ENCODE assay signal across 7 cellular contexts in the genomic region with DNA sequence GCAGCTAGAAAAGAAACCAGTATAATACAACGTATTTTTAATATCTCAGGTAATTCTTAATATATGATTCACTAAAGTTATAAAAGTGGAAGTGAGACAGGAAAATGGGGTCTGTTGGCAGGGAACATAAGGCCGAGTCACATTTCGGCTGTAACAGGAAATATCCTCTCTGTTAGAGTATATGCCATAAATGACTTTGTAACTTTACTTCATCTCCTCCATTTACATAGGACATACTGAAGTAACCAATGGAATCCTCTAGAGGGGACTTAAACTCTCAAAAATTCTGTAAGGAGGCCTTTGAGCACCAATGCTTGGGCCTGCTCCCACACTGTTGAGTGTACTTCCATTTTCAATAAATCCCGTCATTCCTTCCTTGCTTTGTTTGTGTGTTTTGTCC.
DNase-seq lines count a peak whose midpoint lies in the region; ATAC-seq, FAIRE-seq and TF ChIP-seq lines count a peak whose summit lies in the region.

No MANE protein-coding gene starts in this region.

- DNase-seq in WTC11 (ENCODE audit: low spot score): no peak
- no peak for DNase-seq in naive thymus-derived CD4-positive, alpha-beta T cell
- DNase-seq in H54 (ENCODE audit: insufficient read length, low spot score): no peak
- no peak for DNase-seq in cerebellar cortex (ENCODE audit: low spot score)

- peaks cover 8% of the 10 kb centered on the region for H3K4me1 Mint-ChIP-seq in WTC11
- peaks cover 14 to 61% (median 51%) of the 10 kb centered on the region in 7 donors for H3K4me1 Mint-ChIP-seq in naive thymus-derived CD4-positive, alpha-beta T cell

- POLR2A ChIA-PET in WTC11 (lab: Charles Lee): no interaction called here
- POLR2A ChIA-PET in naive thymus-derived CD4-positive, alpha-beta T cell (lab: Charles Lee): no interaction called here

- no peak overlapping the region for H3K4me3 ChIP-seq in naive thymus-derived CD4-positive, alpha-beta T cell (ENCODE audit: low read length)

- no peak for TF ChIP-seq POLR2A in H54 (IDR thresholded peaks at IDR 0.05; ENCODE audit: low read depth, low read length)

- no peak overlapping the region for H3K27ac ChIP-seq in naive thymus-derived CD4-positive, alpha-beta T cell (ENCODE audit: low read depth, low read length)

- no peaks in the 10 kb centered on the region for H3K9me3 ChIP-seq in naive thymus-derived CD4-positive, alpha-beta T cell (ENCODE audit: control insufficient read depth in 2 of 3, low read length in 3 of 3)

- ATAC-seq in GM19351 (IDR thresholded peaks at IDR 0.05; ENCODE audit: unreplicated experiment) (peak; percentile 62), HG03095 (IDR thresholded peaks at IDR 0.05; ENCODE audit: unreplicated experiment) (peak; percentile 52), WTC11 (peak; percentile 71), HG03442 (IDR thresholded peaks at IDR 0.05; ENCODE audit: unreplicated experiment) (no peak)
- peak; percentile 26 for ATAC-seq in naive thymus-derived CD4-positive, alpha-beta T cell

- no peaks in the 10 kb centered on the region for H3K27me3 Mint-ChIP-seq in WTC11 (ENCODE audit: low read depth)
- no peaks in the 10 kb centered on the region for H3K27me3 Mint-ChIP-seq in naive thymus-derived CD4-positive, alpha-beta T cell

- H3K4me3 Mint-ChIP-seq in WTC11: no peak overlapping the region
- H3K4me3 Mint-ChIP-seq in naive thymus-derived CD4-positive, alpha-beta T cell: no peak overlapping the region

- H3K27me3 ChIP-seq in naive thymus-derived CD4-positive, alpha-beta T cell (ENCODE audit: control insufficient read depth in 2 of 2, insufficient read depth in 2 of 2, low read length in 2 of 2): no peaks in the 10 kb centered on the region

- H3K36me3 ChIP-seq in naive thymus-derived CD4-positive, alpha-beta T cell (ENCODE audit: control insufficient read depth in 2 of 3, insufficient read depth in 3 of 3, low read length in 3 of 3): no peaks in the 10 kb centered on the region

- FAIRE-seq in H54 (lab: Jason Lieb, UNC): no peak

- no peak overlapping the region for H3K27ac Mint-ChIP-seq in WTC11
- H3K27ac Mint-ChIP-seq in naive thymus-derived CD4-positive, alpha-beta T cell: no peak overlapping the region

- peaks cover 9% of the 10 kb centered on the region; the same call in 1 of the 2 replicates for H3K9me3 Mint-ChIP-seq in WTC11
- peaks cover 0 to 5% (median 0%) of the 10 kb centered on the region in 11 donors for H3K9me3 Mint-ChIP-seq in naive thymus-derived CD4-positive, alpha-beta T cell

- CTCF ChIA-PET in WTC11 (lab: Charles Lee): no interaction called here
- CTCF ChIA-PET in naive thymus-derived CD4-positive, alpha-beta T cell (lab: Charles Lee): no interaction called here

- no peaks in the 10 kb centered on the region for H3K4me1 ChIP-seq in naive thymus-derived CD4-positive, alpha-beta T cell (ENCODE audit: control insufficient read depth in 2 of 2, insufficient read depth in 2 of 2, low read length in 2 of 2)

- intact Hi-C loops in naive thymus-derived CD4-positive, alpha-beta T cell (cut with micrococcal nuclease): loop anchor here in 1 of 2 donors (2.0 kb wide), 1 partner anchor 69 kb away; no protein-coding TSS in a partner anchor

- no peak for TF ChIP-seq CTCF in WTC11 (IDR thresholded peaks at IDR 0.05)

- peaks cover 8% of the 10 kb centered on the region; the same call in 1 of the 2 replicates for H3K36me3 Mint-ChIP-seq in WTC11
- H3K36me3 Mint-ChIP-seq in naive thymus-derived CD4-positive, alpha-beta T cell: peaks cover 0 to 49% (median 27%) of the 10 kb centered on the region in 5 donors

TF ChIP-seq in WTC11, 78 proteins besides CTCF, POLR2A, EP300 and RAD21 (continues in another document):
- TF ChIP-seq ZNF512 (CRISPR knock-in tag; IDR thresholded peaks at IDR 0.05; ENCODE audit: borderline replicate concordance): no peak
- no peak for TF ChIP-seq ATF6 (CRISPR knock-in tag; IDR thresholded peaks at IDR 0.05)
- no peak for TF ChIP-seq E2F5 (CRISPR knock-in tag; IDR thresholded peaks at IDR 0.05)
- no peak for TF ChIP-seq ARID4B (CRISPR knock-in tag; IDR thresholded peaks at IDR 0.05; ENCODE audit: borderline replicate concordance)
- no peak for TF ChIP-seq ESRRA (CRISPR knock-in tag; IDR thresholded peaks at IDR 0.05; ENCODE audit: borderline replicate concordance)
- no peak for TF ChIP-seq ZNF138 (CRISPR knock-in tag; conservative IDR thresholded peaks at IDR 0.05)
- TF ChIP-seq SMAD3 (CRISPR knock-in tag; IDR thresholded peaks at IDR 0.05; ENCODE audit: borderline replicate concordance): no peak
- TF ChIP-seq, protein P1, sequence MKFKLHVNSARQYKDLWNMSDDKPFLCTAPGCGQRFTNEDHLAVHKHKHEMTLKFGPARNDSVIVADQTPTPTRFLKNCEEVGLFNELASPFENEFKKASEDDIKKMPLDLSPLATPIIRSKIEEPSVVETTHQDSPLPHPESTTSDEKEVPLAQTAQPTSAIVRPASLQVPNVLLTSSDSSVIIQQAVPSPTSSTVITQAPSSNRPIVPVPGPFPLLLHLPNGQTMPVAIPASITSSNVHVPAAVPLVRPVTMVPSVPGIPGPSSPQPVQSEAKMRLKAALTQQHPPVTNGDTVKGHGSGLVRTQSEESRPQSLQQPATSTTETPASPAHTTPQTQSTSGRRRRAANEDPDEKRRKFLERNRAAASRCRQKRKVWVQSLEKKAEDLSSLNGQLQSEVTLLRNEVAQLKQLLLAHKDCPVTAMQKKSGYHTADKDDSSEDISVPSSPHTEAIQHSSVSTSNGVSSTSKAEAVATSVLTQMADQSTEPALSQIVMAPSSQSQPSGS (CRISPR knock-in tag; IDR thresholded peaks at IDR 0.05; ENCODE audit: borderline replicate concordance, low read depth): no peak
